Comparison of ENCODE assay signal across 1 cellular context in genomic region chr1:160416369-160416768, GRCh38.
TF ChIP-seq lines count a peak whose summit lies in the region.

No MANE protein-coding gene starts in this region.

TF ChIP-seq in GM12878, 131 proteins besides CTCF, POLR2A, EP300 and RAD21 (continued from another document):
- TF ChIP-seq RELB (IDR thresholded peaks at IDR 0.05; ENCODE audit: low read depth) (no peak), TARDBP (IDR thresholded peaks at IDR 0.05; ENCODE audit: borderline replicate concordance) (no peak), ZNF687 (IDR thresholded peaks at IDR 0.05) (no peak), MYB (IDR thresholded peaks at IDR 0.05; ENCODE audit: borderline replicate concordance, low read depth, low read length) (no peak), CREM (IDR thresholded peaks at IDR 0.05; ENCODE audit: low read depth) (no peak), SMAD5 (IDR thresholded peaks at IDR 0.05; ENCODE audit: low read depth) (no peak), HDAC6 (IDR thresholded peaks at IDR 0.05; ENCODE audit: unreplicated experiment) (no peak), TCF7 (IDR thresholded peaks at IDR 0.05; ENCODE audit: borderline replicate concordance) (no peak), RFX5 (IDR thresholded peaks at IDR 0.05; ENCODE audit: low read depth, low read length) (no peak)
- TF ChIP-seq, protein P1, sequence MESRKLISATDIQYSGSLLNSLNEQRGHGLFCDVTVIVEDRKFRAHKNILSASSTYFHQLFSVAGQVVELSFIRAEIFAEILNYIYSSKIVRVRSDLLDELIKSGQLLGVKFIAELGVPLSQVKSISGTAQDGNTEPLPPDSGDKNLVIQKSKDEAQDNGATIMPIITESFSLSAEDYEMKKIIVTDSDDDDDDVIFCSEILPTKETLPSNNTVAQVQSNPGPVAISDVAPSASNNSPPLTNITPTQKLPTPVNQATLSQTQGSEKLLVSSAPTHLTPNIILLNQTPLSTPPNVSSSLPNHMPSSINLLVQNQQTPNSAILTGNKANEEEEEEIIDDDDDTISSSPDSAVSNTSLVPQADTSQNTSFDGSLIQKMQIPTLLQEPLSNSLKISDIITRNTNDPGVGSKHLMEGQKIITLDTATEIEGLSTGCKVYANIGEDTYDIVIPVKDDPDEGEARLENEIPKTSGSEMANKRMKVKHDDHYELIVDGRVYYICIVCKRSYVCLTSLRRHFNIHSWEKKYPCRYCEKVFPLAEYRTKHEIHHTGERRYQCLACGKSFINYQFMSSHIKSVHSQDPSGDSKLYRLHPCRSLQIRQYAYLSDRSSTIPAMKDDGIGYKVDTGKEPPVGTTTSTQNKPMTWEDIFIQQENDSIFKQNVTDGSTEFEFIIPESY (IDR thresholded peaks at IDR 0.05): no peak
- TF ChIP-seq, protein P2, sequence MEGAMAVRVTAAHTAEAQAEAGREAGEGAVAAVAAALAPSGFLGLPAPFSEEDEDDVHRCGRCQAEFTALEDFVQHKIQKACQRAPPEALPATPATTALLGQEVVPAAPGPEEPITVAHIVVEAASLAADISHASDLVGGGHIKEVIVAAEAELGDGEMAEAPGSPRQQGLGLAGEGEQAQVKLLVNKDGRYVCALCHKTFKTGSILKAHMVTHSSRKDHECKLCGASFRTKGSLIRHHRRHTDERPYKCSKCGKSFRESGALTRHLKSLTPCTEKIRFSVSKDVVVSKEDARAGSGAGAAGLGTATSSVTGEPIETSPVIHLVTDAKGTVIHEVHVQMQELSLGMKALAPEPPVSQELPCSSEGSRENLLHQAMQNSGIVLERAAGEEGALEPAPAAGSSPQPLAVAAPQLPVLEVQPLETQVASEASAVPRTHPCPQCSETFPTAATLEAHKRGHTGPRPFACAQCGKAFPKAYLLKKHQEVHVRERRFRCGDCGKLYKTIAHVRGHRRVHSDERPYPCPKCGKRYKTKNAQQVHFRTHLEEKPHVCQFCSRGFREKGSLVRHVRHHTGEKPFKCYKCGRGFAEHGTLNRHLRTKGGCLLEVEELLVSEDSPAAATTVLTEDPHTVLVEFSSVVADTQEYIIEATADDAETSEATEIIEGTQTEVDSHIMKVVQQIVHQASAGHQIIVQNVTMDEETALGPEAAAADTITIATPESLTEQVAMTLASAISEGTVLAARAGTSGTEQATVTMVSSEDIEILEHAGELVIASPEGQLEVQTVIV (IDR thresholded peaks at IDR 0.05; ENCODE audit: borderline replicate concordance, partially characterized antibody): no peak
- TF ChIP-seq, protein P3, sequence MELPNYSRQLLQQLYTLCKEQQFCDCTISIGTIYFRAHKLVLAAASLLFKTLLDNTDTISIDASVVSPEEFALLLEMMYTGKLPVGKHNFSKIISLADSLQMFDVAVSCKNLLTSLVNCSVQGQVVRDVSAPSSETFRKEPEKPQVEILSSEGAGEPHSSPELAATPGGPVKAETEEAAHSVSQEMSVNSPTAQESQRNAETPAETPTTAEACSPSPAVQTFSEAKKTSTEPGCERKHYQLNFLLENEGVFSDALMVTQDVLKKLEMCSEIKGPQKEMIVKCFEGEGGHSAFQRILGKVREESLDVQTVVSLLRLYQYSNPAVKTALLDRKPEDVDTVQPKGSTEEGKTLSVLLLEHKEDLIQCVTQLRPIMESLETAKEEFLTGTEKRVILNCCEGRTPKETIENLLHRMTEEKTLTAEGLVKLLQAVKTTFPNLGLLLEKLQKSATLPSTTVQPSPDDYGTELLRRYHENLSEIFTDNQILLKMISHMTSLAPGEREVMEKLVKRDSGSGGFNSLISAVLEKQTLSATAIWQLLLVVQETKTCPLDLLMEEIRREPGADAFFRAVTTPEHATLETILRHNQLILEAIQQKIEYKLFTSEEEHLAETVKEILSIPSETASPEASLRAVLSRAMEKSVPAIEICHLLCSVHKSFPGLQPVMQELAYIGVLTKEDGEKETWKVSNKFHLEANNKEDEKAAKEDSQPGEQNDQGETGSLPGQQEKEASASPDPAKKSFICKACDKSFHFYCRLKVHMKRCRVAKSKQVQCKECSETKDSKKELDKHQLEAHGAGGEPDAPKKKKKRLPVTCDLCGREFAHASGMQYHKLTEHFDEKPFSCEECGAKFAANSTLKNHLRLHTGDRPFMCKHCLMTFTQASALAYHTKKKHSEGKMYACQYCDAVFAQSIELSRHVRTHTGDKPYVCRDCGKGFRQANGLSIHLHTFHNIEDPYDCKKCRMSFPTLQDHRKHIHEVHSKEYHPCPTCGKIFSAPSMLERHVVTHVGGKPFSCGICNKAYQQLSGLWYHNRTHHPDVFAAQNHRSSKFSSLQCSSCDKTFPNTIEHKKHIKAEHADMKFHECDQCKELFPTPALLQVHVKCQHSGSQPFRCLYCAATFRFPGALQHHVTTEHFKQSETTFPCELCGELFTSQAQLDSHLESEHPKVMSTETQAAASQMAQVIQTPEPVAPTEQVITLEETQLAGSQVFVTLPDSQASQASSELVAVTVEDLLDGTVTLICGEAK (IDR thresholded peaks at IDR 0.05; ENCODE audit: borderline replicate concordance): no peak
